16 cellular contexts compared by ENCODE assay signal in the genomic region with DNA sequence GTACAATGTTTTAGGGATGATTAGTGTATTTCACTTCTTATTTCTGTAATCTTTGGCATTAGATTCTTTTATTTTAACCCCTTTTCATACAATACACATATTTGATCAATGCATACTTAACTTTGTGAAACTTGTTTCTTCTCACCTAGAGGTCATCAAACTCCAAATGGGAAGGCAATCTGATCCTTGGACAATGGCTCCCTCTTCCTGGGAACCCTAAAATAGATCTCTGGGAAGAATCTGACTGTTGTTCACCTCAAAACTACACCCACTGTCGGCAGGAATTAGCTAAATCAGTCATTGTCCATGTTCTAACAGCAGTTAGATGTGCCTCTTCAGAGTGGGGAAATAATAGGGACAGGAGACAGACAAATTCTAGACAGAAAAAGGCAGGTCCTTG.
DNase-seq lines count a peak whose midpoint lies in the region; ATAC-seq, FAIRE-seq and TF ChIP-seq lines count a peak whose summit lies in the region.
"Had no signal": no experiment of that assay in that cellular context is flagged by ENCODE, and none has a peak within 500 bp of the region (broad histone marks: within the 10 kb centered on the region; RNA-seq: fewer than 3 reads in every experiment).

No MANE protein-coding gene starts in this region.

- no peak overlapping the region for H3K9ac ChIP-seq in H9 (ENCODE audit: extremely low read depth, insufficient read length, low read length)
- H3K9ac ChIP-seq in H1 (replicated peaks in 1 of 4; ENCODE audit: extremely low read depth in 1 of 4, low read depth in 3 of 4, low read length in 3 of 4), result no peak overlapping the region

- H3T11ph ChIP-seq in H9 (ENCODE audit: low read length), result no peak overlapping the region

- no peak overlapping the region for H3K23ac ChIP-seq in H9 (ENCODE audit: insufficient read length, low read depth, low read length)
- no peak overlapping the region for H3K23ac ChIP-seq in H1 (ENCODE audit: insufficient read length)

- H2BK12ac ChIP-seq in H9 (ENCODE audit: insufficient read length, low read depth, low read length) (no peak overlapping the region), H1 (ENCODE audit: low read depth, low read length) (no peak overlapping the region)

- H3K4me2 ChIP-seq in GM23338, result no peak overlapping the region
- H3K4me2 ChIP-seq in H9 (ENCODE audit: insufficient read depth, insufficient read length, low read length), result no peak overlapping the region
- no peak overlapping the region for H3K4me2 ChIP-seq in H1 (ENCODE audit: insufficient read depth in 1 of 2, low read depth in 2 of 2, low read length in 2 of 2)

- H3K4me1 Mint-ChIP-seq in GM23338, result no peaks in the 10 kb centered on the region
- H3K4me1 Mint-ChIP-seq in H9, result no peaks in the 10 kb centered on the region
- H3K4me1 Mint-ChIP-seq: CD4-positive, alpha-beta memory T cell had no signal

- H3K4me3 Mint-ChIP-seq in GM23338 (no peak overlapping the region), H9 (no peak overlapping the region)
- H3K4me3 Mint-ChIP-seq: CD4-positive, alpha-beta memory T cell; HFFc6 had no signal

- ATAC-seq in GM23338 (no peak), HG03196 (IDR thresholded peaks at IDR 0.05; ENCODE audit: unreplicated experiment) (no peak)

- H3K9me3 Mint-ChIP-seq in GM23338 (peaks cover 6% of the 10 kb centered on the region; the same call in 1 of the 3 replicates), H9 (no peaks in the 10 kb centered on the region)

- no peaks in the 10 kb centered on the region for H4K20me1 ChIP-seq in GM23338 (replicated peaks; ENCODE audit: insufficient read depth)
- H4K20me1 ChIP-seq in H9 (ENCODE audit: control insufficient read depth, insufficient read depth, insufficient read length), result no peaks in the 10 kb centered on the region
- no peaks in the 10 kb centered on the region for H4K20me1 ChIP-seq in H1 (replicated peaks in 1 of 2; ENCODE audit: control insufficient read depth in 1 of 2, insufficient read depth in 2 of 2, low read length in 2 of 2)

- H3K27me3 ChIP-seq in GM23338 (ENCODE audit: insufficient read depth) (no peaks in the 10 kb centered on the region), H9 (ENCODE audit: insufficient read depth, low read length) (no peaks in the 10 kb centered on the region), H1 (replicated peaks in 1 of 4; ENCODE audit: control insufficient read depth in 3 of 4, extremely low read depth in 1 of 4, insufficient read depth in 3 of 4, low read length in 3 of 4) (no peaks in the 10 kb centered on the region)

- H4K8ac ChIP-seq in H9 (replicated peaks; ENCODE audit: insufficient read length, low read depth, low read length) (no peak overlapping the region), H1 (ENCODE audit: extremely low read depth, insufficient read depth, low read length) (no peak overlapping the region)

- peaks cover 7% of the 10 kb centered on the region for H3K27me3 Mint-ChIP-seq in GM23338 (ENCODE audit: insufficient read depth, low read depth, poor library complexity)
- no peaks in the 10 kb centered on the region for H3K27me3 Mint-ChIP-seq in H9 (ENCODE audit: low read depth)
- H3K27me3 Mint-ChIP-seq: CD4-positive, alpha-beta memory T cell had no signal

- H3K4me1 ChIP-seq in GM23338 (ENCODE audit: insufficient read depth), result no peaks in the 10 kb centered on the region; the same call in 1 of the 2 replicates
- no peaks in the 10 kb centered on the region for H3K4me1 ChIP-seq in H9 (ENCODE audit: insufficient read depth, low read length)
- no peaks in the 10 kb centered on the region for H3K4me1 ChIP-seq in H1 (replicated peaks in 1 of 4; ENCODE audit: control insufficient read depth in 3 of 4, insufficient read depth in 4 of 4, low read length in 3 of 4)
- H3K4me1 ChIP-seq: Caco-2, HAP-1 had no signal

- H3F3A ChIP-seq in GM23338 (replicated peaks; ENCODE audit: low read depth), result no peaks in the 10 kb centered on the region

- H3K9me3 ChIP-seq in H9 (ENCODE audit: control insufficient read depth, low read depth, low read length) (no peaks in the 10 kb centered on the region), H1 (ENCODE audit: insufficient read depth in 2 of 2, low read depth in 1 of 2, low read length in 1 of 2) (no peaks in the 10 kb centered on the region)
- H3K9me3 ChIP-seq: Caco-2, HAP-1 had no signal

- peaks cover 2% of the 10 kb centered on the region; the same call in 1 of the 3 replicates for H3K36me3 Mint-ChIP-seq in GM23338 (ENCODE audit: low read depth)
- H3K36me3 Mint-ChIP-seq in H9 (ENCODE audit: insufficient read depth in 1 of 3, low read depth in 3 of 3), result no peaks in the 10 kb centered on the region
- H3K36me3 Mint-ChIP-seq: CD4-positive, alpha-beta memory T cell had no signal

- H3K36me3 ChIP-seq in GM23338 (ENCODE audit: insufficient read depth) (no peaks in the 10 kb centered on the region), H1 (ENCODE audit: control insufficient read depth in 2 of 4, insufficient read depth in 4 of 4, low read length in 3 of 4) (no peaks in the 10 kb centered on the region)
- H3K36me3 ChIP-seq: HAP-1 had no signal

- H3K27ac ChIP-seq in GM23338 (ENCODE audit: low read depth) (no peak overlapping the region), H9 (ENCODE audit: insufficient read length, low read depth, low read length) (no peak overlapping the region), H1 (ENCODE audit: low read depth, low read length) (no peak overlapping the region)

- H3K9me2 ChIP-seq in GM23338 (ENCODE audit: insufficient read depth), result peaks cover 3% of the 10 kb centered on the region; the same call in 1 of the 2 replicates

- TF ChIP-seq RAD21 in H1 (IDR thresholded peaks at IDR 0.05 in 1 of 2, conservative IDR thresholded peaks at IDR 0.05 in 1 of 2; ENCODE audit: low read depth in 2 of 2, low read length in 2 of 2), result peak; percentile 58 to 62

- POLR2A ChIA-PET in H1 (lab: Charles Lee; ENCODE audit: partially characterized antibody), result no interaction called here

- no peak for TF ChIP-seq EP300 in H1 (IDR thresholded peaks at IDR 0.05; ENCODE audit: borderline replicate concordance in 1 of 2, low read depth in 2 of 2, low read length in 2 of 2)

- H3K4me3 ChIP-seq in GM23338 (no peak overlapping the region), H1 (ENCODE audit: extremely low read depth in 1 of 4, insufficient read depth in 2 of 4, low read depth in 3 of 4, low read length in 4 of 4) (no peak overlapping the region), epithelial cell of proximal tubule (ENCODE audit: low read depth, low read length) (no peak overlapping the region)
- H3K4me3 ChIP-seq: HAP-1 had no signal

- H2AK5ac ChIP-seq in H9 (ENCODE audit: insufficient read length, low read length) (no peak overlapping the region), H1 (ENCODE audit: low read depth, low read length) (no peak overlapping the region)

- no peaks in the 10 kb centered on the region for H3K79me2 ChIP-seq in GM23338 (replicated peaks; ENCODE audit: insufficient read depth)
- no peaks in the 10 kb centered on the region for H3K79me2 ChIP-seq in H9 (ENCODE audit: insufficient read depth, low read length)
- H3K79me2 ChIP-seq in H1 (ENCODE audit: control insufficient read depth in 1 of 2, insufficient read depth in 2 of 2, low read length in 2 of 2), result no peaks in the 10 kb centered on the region

- no CpG with 5 or more reads among the region's 1 CpG for WGBS in H9 (ENCODE audit: extremely low coverage, insufficient read length, low lambda C conversion rate)
- 88% methylated on average over 1 of the region's 1 CpG; no CpG with 5 or more reads in 1 of the 2 experiments for WGBS in H1 (ENCODE audit: extremely low coverage in 1 of 2, insufficient coverage in 1 of 2, insufficient read length in 1 of 2, insufficient replicate concordance in 2 of 2, low coverage in 1 of 2, low lambda C conversion rate in 2 of 2, missing lambda C conversion rate in 1 of 2), 2 experiments

- H4K91ac ChIP-seq in H9 (ENCODE audit: insufficient read length, low read depth, low read length), result no peak overlapping the region
- H4K91ac ChIP-seq in H1 (replicated peaks; ENCODE audit: insufficient read length, low read length), result no peak overlapping the region

- CTCF ChIA-PET in H1 (lab: Charles Lee; ENCODE audit: partially characterized antibody), result interaction anchor here (0.7 to 1.7 kb wide), 8 partner anchors 13 to 711 kb away, joined by 3 to 5 read pairs (median 3); no protein-coding TSS in a partner anchor

- H3K56ac ChIP-seq in H9 (ENCODE audit: insufficient read length, low read depth, low read length) (no peak overlapping the region), H1 (replicated peaks; ENCODE audit: insufficient read length, low read depth, low read length) (no peak overlapping the region)

- H2AFZ ChIP-seq in GM23338 (no peak overlapping the region), H9 (ENCODE audit: low read length) (no peak overlapping the region), H1 (ENCODE audit: low read length) (no peak overlapping the region)

- no peak for DNase-seq in GM23338 (ENCODE audit: low spot score)
- DNase-seq in H9, result no peak
- DNase-seq in H1 (ENCODE audit: low read depth in 1 of 2, low spot score in 2 of 2), result no peak
- DNase-seq in epithelial cell of proximal tubule (ENCODE audit: low read depth), result no peak
- no peak for DNase-seq in NCI-H82 treated with DMSO at 0.1 percent for 48 hours (lab: John Stamatoyannopoulos, UW; ENCODE audit: unreplicated experiment)
- DNase-seq in COLO668 (lab: John Stamatoyannopoulos, UW; ENCODE audit: unreplicated experiment), result no peak
- DNase-seq: C1 segment of cervical spinal cord; Caco-2; CD4-positive, alpha-beta memory T cell; DMS153; DND-41; HFFc6 had no signal

- no peak overlapping the region for H3K4ac ChIP-seq in H9 (ENCODE audit: low read depth, low read length)
- no peak overlapping the region for H3K4ac ChIP-seq in H1 (replicated peaks; ENCODE audit: insufficient read length, low read depth, low read length)

- H4K5ac ChIP-seq in H9 (ENCODE audit: insufficient read length, low read depth, low read length) (no peak overlapping the region), H1 (ENCODE audit: insufficient read length, low read depth, low read length) (no peak overlapping the region)

- no peak overlapping the region for H2BK20ac ChIP-seq in H9 (ENCODE audit: low read depth, low read length, poor library complexity, severe bottlenecking)
- H2BK20ac ChIP-seq in H1 (ENCODE audit: low read length), result no peak overlapping the region

- H2BK15ac ChIP-seq in H9 (ENCODE audit: low read depth, low read length) (no peak overlapping the region), H1 (ENCODE audit: low read length) (no peak overlapping the region)

- no peaks in the 10 kb centered on the region for H3K79me1 ChIP-seq in H9 (ENCODE audit: insufficient read depth, low read depth, low read length, poor library complexity, severe bottlenecking)
- no peaks in the 10 kb centered on the region for H3K79me1 ChIP-seq in H1 (ENCODE audit: low read depth, low read length)

- H2BK120ac ChIP-seq in H9 (ENCODE audit: low read depth, low read length, poor library complexity, severe bottlenecking) (no peak overlapping the region), H1 (replicated peaks; ENCODE audit: low read depth, low read length) (no peak overlapping the region)

- H3K27ac Mint-ChIP-seq in GM23338, result no peak overlapping the region
- no peak overlapping the region for H3K27ac Mint-ChIP-seq in H9
- H3K27ac Mint-ChIP-seq: CD4-positive, alpha-beta memory T cell; HFFc6 had no signal

- TF ChIP-seq CTCF in GM23338 (conservative IDR thresholded peaks at IDR 0.05; ENCODE audit: low read depth in 2 of 2), result peak; percentile 17 to 33; a peak in 2 of 4 replicates
- peak; percentile 27; the same call in 2 of the 3 replicates for TF ChIP-seq CTCF in H9 (conservative IDR thresholded peaks at IDR 0.05)
- TF ChIP-seq CTCF in H1 (IDR thresholded peaks at IDR 0.05; ENCODE audit: control extremely low read depth in 1 of 3, insufficient read depth in 1 of 3, low read depth in 1 of 3, low read length in 3 of 3), result peak in 2 of 3 experiments; percentile 20 to 34; a peak in 2 of 4 replicates
- peak; percentile 9 for TF ChIP-seq CTCF in epithelial cell of proximal tubule (conservative IDR thresholded peaks at IDR 0.05; ENCODE audit: low read depth, low read length)

- H3K23me2 ChIP-seq in H9 (ENCODE audit: insufficient read length, low read depth, low read length, poor library complexity, severe bottlenecking), result no peaks in the 10 kb centered on the region
- H3K23me2 ChIP-seq in H1 (ENCODE audit: low read depth, low read length), result no peaks in the 10 kb centered on the region

- no peak for TF ChIP-seq POLR2A in H1 (IDR thresholded peaks at IDR 0.05; ENCODE audit: control extremely low read depth in 1 of 2, low read depth in 2 of 2, low read length in 2 of 2)

- FAIRE-seq in H1 (lab: Jason Lieb, UNC), result no peak
- FAIRE-seq: G401.6, GM12892 had no signal

- H3K18ac ChIP-seq in H9 (ENCODE audit: insufficient read length, low read depth, low read length) (no peak overlapping the region), H1 (ENCODE audit: extremely low read depth, low read length) (no peak overlapping the region)

- H2BK5ac ChIP-seq in H9 (ENCODE audit: insufficient read length, low read length), result no peak overlapping the region
- H2BK5ac ChIP-seq in H1 (ENCODE audit: low read depth, low read length), result no peak overlapping the region

- H3K14ac ChIP-seq in H9 (ENCODE audit: insufficient read depth, low read length), result no peak overlapping the region
- H3K14ac ChIP-seq in H1 (ENCODE audit: insufficient read length), result no peak overlapping the region
